In the genomic region with DNA sequence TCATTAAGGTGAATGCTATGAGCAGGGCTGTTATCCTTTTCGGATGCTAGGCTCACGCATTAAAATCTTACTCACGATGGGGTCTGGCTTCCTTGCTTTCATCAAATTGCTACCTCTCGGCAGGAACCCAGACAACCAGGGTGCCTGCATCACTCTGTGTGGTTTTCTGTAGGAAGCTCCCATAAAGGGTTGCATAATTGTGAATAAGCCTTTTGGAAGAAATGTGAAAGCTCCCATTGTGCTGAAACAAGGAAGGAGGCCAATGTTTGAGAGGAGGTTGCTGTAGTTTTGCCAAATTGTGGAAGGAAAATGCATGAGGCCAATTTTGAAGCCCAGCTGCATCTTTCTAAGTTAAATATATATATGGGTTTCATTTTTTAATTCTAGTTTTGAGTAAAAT, we compare ENCODE assay signal across 18 cellular contexts.
A peak's percentile ranks its signal among the peaks of the same experiment; 100 is the strongest.
DNase-seq lines count a peak whose midpoint lies in the region; ATAC-seq, FAIRE-seq and TF ChIP-seq lines count a peak whose summit lies in the region.
"Had no signal": no experiment of that assay in that cellular context is flagged by ENCODE, and none has a peak within 500 bp of the region (broad histone marks: within the 10 kb centered on the region; RNA-seq: fewer than 3 reads in every experiment).

No MANE protein-coding gene starts in this region.

- H3K27ac ChIP-seq in brain microvascular endothelial cell: no peak overlapping the region
- H3K27ac ChIP-seq: epithelial cell of prostate, heart left ventricle, sigmoid colon had no signal

- peak; percentile 98 for FAIRE-seq in A204.1 (lab: Jason Lieb, UNC)

- ATAC-seq in GM21737 (IDR thresholded peaks at IDR 0.05; ENCODE audit: unreplicated experiment): no peak
- ATAC-seq: activated CD4-positive, alpha-beta T cell treated with anti-CD3 and anti-CD28 coated beads for 36 hours; left lobe of liver had no signal

- H3K36me3 ChIP-seq in brain microvascular endothelial cell (replicated peaks): no peaks in the 10 kb centered on the region
- H3K36me3 ChIP-seq: heart left ventricle, sigmoid colon had no signal

- peak; percentile 7 for DNase-seq in M059J (ENCODE audit: low read depth)
- DNase-seq in cerebellar cortex (ENCODE audit: low spot score): peak; percentile 41
- DNase-seq in inferior parietal cortex (ENCODE audit: extremely low spot score): peak; percentile 91
- no peak for DNase-seq in brain microvascular endothelial cell
- DNase-seq in GOT3 (lab: John Stamatoyannopoulos, UW): no peak
- no peak for DNase-seq in NCI-H82 (lab: John Stamatoyannopoulos, UW)
- DNase-seq: activated CD4-positive, alpha-beta T cell treated with anti-CD3 and anti-CD28 coated beads for 36 hours; activated CD8-positive, alpha-beta memory T cell treated with anti-CD3 and anti-CD28 coated beads, Interleukin-2, amount 50 U/mL, for 48 hours; NK-92 treated with Interleukin-12 subunit alpha and Interleukin-12 subunit beta, amount 100 ng/mL, for 24 hours; sigmoid colon; stimulated activated CD4-positive, alpha-beta T cell treated with anti-CD3 and anti-CD28 coated beads, Interleukin-2, amount 100 ng/mL, for 48 hours; stimulated activated CD8-positive, alpha-beta memory T cell treated with anti-CD3 and anti-CD28 coated beads, Interleukin-4, amount 100 ng/mL, for 48 hours; T-helper 2 cell had no signal

- H3K27me3 ChIP-seq in brain microvascular endothelial cell (replicated peaks): no peaks in the 10 kb centered on the region
- H3K27me3 ChIP-seq: heart left ventricle, sigmoid colon had no signal

- in situ Hi-C loops in brain microvascular endothelial cell (cut with HindIII; ENCODE audit: low pct_ligation_motif_present, low sequenced_read_pairs): no loop called here

- no peak for TF ChIP-seq CTCF in brain microvascular endothelial cell (IDR thresholded peaks at IDR 0.05; ENCODE audit: low read depth, low read length, missing control alignments)

- H3K4me3 ChIP-seq in brain microvascular endothelial cell (ENCODE audit: low read depth, low read length): no peak overlapping the region
- H3K4me3 ChIP-seq: heart left ventricle, sigmoid colon had no signal

Comparison
In these comparisons a context has a peak if more than half of its experiments do, and no peak if none do; other contexts are left out.
1. DNase-seq: peak in M059J (single experiment), cerebellar cortex (single experiment) and inferior parietal cortex (single experiment); none in brain microvascular endothelial cell (single experiment), GOT3 (single experiment) and NCI-H82 (single experiment).